Comparison of ENCODE assay signal across 8 cellular contexts in genomic region chr16:31142109-31143035, GRCh38. TPM values are rescaled to one million over a fixed set of nuclear protein-coding genes. Genes with fewer than 3 reads are reported as not detected.
A peak's percentile ranks its signal among the peaks of the same experiment; 100 is the strongest.
DNase-seq lines count a peak whose midpoint lies in the region; ATAC-seq, FAIRE-seq and TF ChIP-seq lines count a peak whose summit lies in the region.

No MANE protein-coding gene starts in this region.

- TF ChIP-seq CTCF in LNCaP clone FGC (IDR thresholded peaks at IDR 0.05; ENCODE audit: control insufficient read depth, extremely low read depth, insufficient read depth), result peak; percentile 90
- peak; percentile 73 for TF ChIP-seq CTCF in fibroblast of pulmonary artery (IDR thresholded peaks at IDR 0.05; ENCODE audit: low read length, missing control alignments)
- peak; percentile 95 to 96 (median 96) for TF ChIP-seq CTCF in nephron (IDR thresholded peaks at IDR 0.05; ENCODE audit: unreplicated experiment in 3 of 3)

- no peaks in the 10 kb centered on the region for H3K36me3 Mint-ChIP-seq in activated T-helper 2 cell treated with anti-CD3 and anti-CD28 coated beads, Interferon-gamma antibody, Interleukin-2, Interleukin-4, amounts not matched to agents 10 μg/mL and 5 μg/mL and 100 μg/mL, durations not matched to agents 14 hours and 24 hours and 36 hours (ENCODE audit: low read depth)
- no peaks in the 10 kb centered on the region for H3K36me3 Mint-ChIP-seq in nephron (ENCODE audit: low read depth)

- peak overlapping the region; percentile 77 for H3K27ac Mint-ChIP-seq in activated T-helper 2 cell treated with anti-CD3 and anti-CD28 coated beads, Interferon-gamma antibody, Interleukin-2, Interleukin-4, amounts not matched to agents 10 μg/mL and 5 μg/mL and 100 μg/mL, durations not matched to agents 14 hours and 24 hours and 36 hours
- peak overlapping the region; percentile 95 to 98 (median 95) for H3K27ac Mint-ChIP-seq in nephron

- DNase-seq in ELF-1 (ENCODE audit: low read depth, low spot score) (peak; percentile 99), H54 (ENCODE audit: insufficient read length, low spot score) (peak; percentile 98), LNCaP clone FGC (ENCODE audit: low read depth) (peak; percentile 91), RPMI8226 (peak; percentile 100), fibroblast of pulmonary artery (ENCODE audit: low read depth) (peak; percentile 99)
- peak; percentile 98 for DNase-seq in activated T-helper 2 cell treated with anti-CD3 and anti-CD28 coated beads, Interferon-gamma antibody, Interleukin-2, Interleukin-4, amounts not matched to agents 10 μg/mL and 5 μg/mL and 100 μg/mL, durations not matched to agents 14 hours and 24 hours and 36 hours (ENCODE audit: low spot score)
- peak; percentile 99 for DNase-seq in stimulated activated naive CD8-positive, alpha-beta T cell treated with anti-CD3 and anti-CD28 coated beads, Interleukin-15, Interleukin-2, amounts not matched to agents 100 U/mL and 50 U/mL, for 24 hours

- H3K9me3 Mint-ChIP-seq in activated T-helper 2 cell treated with anti-CD3 and anti-CD28 coated beads, Interferon-gamma antibody, Interleukin-2, Interleukin-4, amounts not matched to agents 10 μg/mL and 5 μg/mL and 100 μg/mL, durations not matched to agents 14 hours and 24 hours and 36 hours, result no peaks in the 10 kb centered on the region
- no peaks in the 10 kb centered on the region for H3K9me3 Mint-ChIP-seq in nephron

- H3K4me3 ChIP-seq in LNCaP clone FGC (ENCODE audit: low read depth, low read length) (peak overlapping the region; percentile 39), fibroblast of pulmonary artery (replicated peaks; ENCODE audit: low read depth, low read length) (peak overlapping the region; percentile 32)

- intact Hi-C loops in activated T-helper 2 cell treated with anti-CD3 and anti-CD28 coated beads, Interferon-gamma antibody, Interleukin-2, Interleukin-4, amounts not matched to agents 10 μg/mL and 5 μg/mL and 100 μg/mL, durations not matched to agents 14 hours and 24 hours and 36 hours (cut with micrococcal nuclease), result loop anchor here (1.0 to 2.0 kb wide), 7 partner anchors 25 to 317 kb away; partner anchors contain the start of genes ARMC5, BCKDK, FUS and KAT8

- TF ChIP-seq POLR2A in H54 (IDR thresholded peaks at IDR 0.05; ENCODE audit: low read depth, low read length), result peak; percentile 14; the same call in 1 of the 2 replicates

- FAIRE-seq in H54 (lab: Jason Lieb, UNC), result no peak

- peak; percentile 96 for ATAC-seq in stimulated activated naive CD8-positive, alpha-beta T cell treated with anti-CD3 and anti-CD28 coated beads, Interleukin-15, Interleukin-2, amounts not matched to agents 100 U/mL and 50 U/mL, for 24 hours

- peaks cover 7% of the 10 kb centered on the region for H3K27me3 Mint-ChIP-seq in activated T-helper 2 cell treated with anti-CD3 and anti-CD28 coated beads, Interferon-gamma antibody, Interleukin-2, Interleukin-4, amounts not matched to agents 10 μg/mL and 5 μg/mL and 100 μg/mL, durations not matched to agents 14 hours and 24 hours and 36 hours (ENCODE audit: low read depth)
- peaks cover 25% of the 10 kb centered on the region for H3K27me3 Mint-ChIP-seq in nephron (ENCODE audit: low read depth)

- peak overlapping the region; percentile 70 for H3K4me3 Mint-ChIP-seq in activated T-helper 2 cell treated with anti-CD3 and anti-CD28 coated beads, Interferon-gamma antibody, Interleukin-2, Interleukin-4, amounts not matched to agents 10 μg/mL and 5 μg/mL and 100 μg/mL, durations not matched to agents 14 hours and 24 hours and 36 hours (ENCODE audit: low read depth)
- H3K4me3 Mint-ChIP-seq in nephron, result peak overlapping the region; percentile 79 to 85 (median 80)

- H3K4me1 Mint-ChIP-seq in activated T-helper 2 cell treated with anti-CD3 and anti-CD28 coated beads, Interferon-gamma antibody, Interleukin-2, Interleukin-4, amounts not matched to agents 10 μg/mL and 5 μg/mL and 100 μg/mL, durations not matched to agents 14 hours and 24 hours and 36 hours (ENCODE audit: low read depth), result peaks cover 7% of the 10 kb centered on the region
- H3K4me1 Mint-ChIP-seq in nephron, result peaks cover 7% of the 10 kb centered on the region

RNA-seq across cellular contexts. Expression of gene PRSS8, which starts 6.8 kb away (rescaled TPM):
- not detected in 2 replicates for total RNA-seq in activated T-helper 2 cell treated with anti-CD3 and anti-CD28 coated beads, Interferon-gamma antibody, Interleukin-2, Interleukin-4, amounts not matched to agents 10 μg/mL and 5 μg/mL and 100 μg/mL, durations not matched to agents 14 hours and 24 hours and 36 hours

RNA-seq across cellular contexts. Expression of gene PRSS36, which starts 7.5 kb away (rescaled TPM):
- 0.07 and 0.14 TPM in 2 replicates for total RNA-seq in activated T-helper 2 cell treated with anti-CD3 and anti-CD28 coated beads, Interferon-gamma antibody, Interleukin-2, Interleukin-4, amounts not matched to agents 10 μg/mL and 5 μg/mL and 100 μg/mL, durations not matched to agents 14 hours and 24 hours and 36 hours

RNA-seq across cellular contexts. Expression of gene KAT8, which starts 24.9 kb away (rescaled TPM):
- total RNA-seq in activated T-helper 2 cell treated with anti-CD3 and anti-CD28 coated beads, Interferon-gamma antibody, Interleukin-2, Interleukin-4, amounts not matched to agents 10 μg/mL and 5 μg/mL and 100 μg/mL, durations not matched to agents 14 hours and 24 hours and 36 hours, result 60.5 and 61.2 TPM in 2 replicates

RNA-seq across cellular contexts. Expression of gene BCKDK, which starts 34.2 kb away (rescaled TPM):
- 47.5 and 50.0 TPM in 2 replicates for total RNA-seq in activated T-helper 2 cell treated with anti-CD3 and anti-CD28 coated beads, Interferon-gamma antibody, Interleukin-2, Interleukin-4, amounts not matched to agents 10 μg/mL and 5 μg/mL and 100 μg/mL, durations not matched to agents 14 hours and 24 hours and 36 hours

RNA-seq across cellular contexts. Expression of gene FUS, which starts 37.6 kb away (rescaled TPM):
- total RNA-seq in activated T-helper 2 cell treated with anti-CD3 and anti-CD28 coated beads, Interferon-gamma antibody, Interleukin-2, Interleukin-4, amounts not matched to agents 10 μg/mL and 5 μg/mL and 100 μg/mL, durations not matched to agents 14 hours and 24 hours and 36 hours, result 874 and 904 TPM in 2 replicates

Comparison
In these comparisons a context has a peak if more than half of its experiments do, and no peak if none do; other contexts are left out.
1. Peak in every context shown above with its lines: DNase-seq, ATAC-seq and H3K4me3 ChIP-seq.